In genomic region chr4:165207431-165208321, GRCh38 we compare ENCODE assay signal across 8 cellular contexts. TPM values are rescaled to one million over a fixed set of nuclear protein-coding genes. Genes with fewer than 3 reads are reported as not detected.
A peak's percentile ranks its signal among the peaks of the same experiment; 100 is the strongest.
DNase-seq lines count a peak whose midpoint lies in the region; ATAC-seq and TF ChIP-seq lines count a peak whose summit lies in the region.

Gene KLHL2 (plus strand): TSS chr4:165207561. CDS start chr4:165207877, 316 bp downstream.

- H3K4me2 ChIP-seq in BLaER1 = peak within 1 kb of the TSS; percentile 97

- H3K9me3 Mint-ChIP-seq in endothelial cell (ENCODE audit: unreplicated experiment) = no peaks in the 10 kb centered on the region

- H3K9ac ChIP-seq in BLaER1 = peak within 1 kb of the TSS; percentile 84

- H3K27me3 Mint-ChIP-seq in endothelial cell (ENCODE audit: unreplicated experiment) = peaks cover 9% of the 10 kb centered on the region

- TF ChIP-seq CTCF in endothelial cell (IDR thresholded peaks at IDR 0.05; ENCODE audit: unreplicated experiment) = no peak

- H3K27me3 ChIP-seq in BLaER1 = no peaks in the 10 kb centered on the region

- peak within 1 kb of the TSS; percentile 87 for H3K27ac ChIP-seq in BLaER1

- H3K27ac Mint-ChIP-seq in endothelial cell (ENCODE audit: unreplicated experiment) = peak within 1 kb of the TSS; percentile 80

- peak within 1 kb of the TSS; percentile 95 for H3K4me3 Mint-ChIP-seq in endothelial cell (ENCODE audit: unreplicated experiment)

- H3K9me3 ChIP-seq in BLaER1 = no peaks in the 10 kb centered on the region

- ATAC-seq in GM19035 (IDR thresholded peaks at IDR 0.05; ENCODE audit: unreplicated experiment) = peak; percentile 88
- ATAC-seq in HG03280 (IDR thresholded peaks at IDR 0.05; ENCODE audit: unreplicated experiment) = peak; percentile 93

- peaks cover 72% of the 10 kb centered on the region for H3K4me1 ChIP-seq in BLaER1

- H3K4me1 Mint-ChIP-seq in endothelial cell (ENCODE audit: unreplicated experiment) = peaks cover 15% of the 10 kb centered on the region

- DNase-seq in NOMO-1 (lab: John Stamatoyannopoulos, UW; ENCODE audit: unreplicated experiment in 2 of 2) = peak; percentile 65 to 89
- peak; percentile 34 for DNase-seq in activated CD8-positive, alpha-beta memory T cell treated with anti-CD3 and anti-CD28 coated beads, Interleukin-2, amount 50 U/mL, for 1 hour (ENCODE audit: extremely low read depth)
- DNase-seq in endothelial cell (ENCODE audit: low spot score) = peak; percentile 71
- DNase-seq in midbrain (lab: John Stamatoyannopoulos, UW) = peak; percentile 75
- DNase-seq in stimulated activated CD8-positive, alpha-beta memory T cell treated with anti-CD3 and anti-CD28 coated beads, Interleukin-2, amount 100 ng/mL, for 48 hours (ENCODE audit: low read depth in 2 of 2) = peak; percentile 57 to 67

- peak within 1 kb of the TSS; percentile 77 for H3K4me3 ChIP-seq in BLaER1

- H3K36me3 ChIP-seq in BLaER1 = no peaks in the 10 kb centered on the region

- H4K20me1 ChIP-seq in BLaER1 = peaks cover 27% of the 10 kb centered on the region

- no peaks in the 10 kb centered on the region for H3K36me3 Mint-ChIP-seq in endothelial cell (ENCODE audit: low read depth, unreplicated experiment)

RNA-seq across cellular contexts. Expression of gene KLHL2, which starts in this region (rescaled TPM):
- total RNA-seq in endothelial cell (ENCODE audit: unreplicated experiment) = 10.6 TPM

Comparison
In these comparisons a context has a peak if more than half of its experiments do, and no peak if none do; other contexts are left out.
1. Peak in every context shown above with its lines: DNase-seq, ATAC-seq, H3K4me3 ChIP-seq and H3K27ac ChIP-seq.